Comparison of ENCODE assay signal across 17 cellular contexts in the genomic region with DNA sequence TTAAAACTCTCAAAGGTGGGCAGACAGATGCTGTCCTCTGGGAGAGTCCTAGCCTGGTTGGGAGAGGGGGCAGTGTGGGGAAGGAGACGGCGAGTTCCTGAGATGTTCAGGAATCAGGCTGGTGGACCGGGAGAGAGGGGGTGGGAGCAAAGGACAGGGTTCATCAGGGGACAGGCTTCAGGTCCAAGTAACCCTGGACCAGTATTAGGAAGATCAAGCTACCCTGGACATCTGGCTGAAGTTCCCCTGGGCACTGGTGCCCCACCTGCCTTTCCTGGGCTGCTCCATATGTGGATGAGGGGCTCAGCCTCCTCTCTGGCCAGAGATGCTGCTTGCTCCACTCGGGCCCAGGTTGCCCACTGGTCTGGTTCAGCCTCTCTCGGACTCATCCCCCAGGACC. TPM values are rescaled to one million over a fixed set of nuclear protein-coding genes. Genes with fewer than 3 reads are reported as not detected.
"Had no signal": no experiment of that assay in that cellular context is flagged by ENCODE, and none has a peak within 500 bp of the region (broad histone marks: within the 10 kb centered on the region; RNA-seq: fewer than 3 reads in every experiment).

No MANE protein-coding gene starts in this region.

- H3K9me3 Mint-ChIP-seq: activated B cell treated with CpG ODN at 0.5 μM for 24 hours; activated CD4-positive, alpha-beta T cell treated with anti-CD3 and anti-CD28 coated beads, Interleukin-2, amount 10 ng/mL, durations not matched to agents 24 days and 14 days; activated naive CD4-positive, alpha-beta T cell treated with anti-CD3 and anti-CD28 coated beads for 36 hours; effector memory CD8-positive, alpha-beta T cell; immature natural killer cell; naive thymus-derived CD8-positive, alpha-beta T cell; stimulated activated effector memory CD8-positive, alpha-beta T cell treated with anti-CD3 and anti-CD28 coated beads, Interleukin-12 subunit alpha, Interleukin-12 subunit beta, amount 100 ng/mL, for 72 hours; T-helper 1 cell treated with Interleukin-12 subunit alpha and Interleukin-12 subunit beta and Interleukin-4 antibody, amounts not matched to agents 30 μg/mL and 1 μg/mL, for 36 hours had no signal

- ATAC-seq: effector memory CD8-positive, alpha-beta T cell; left colon; mucosa of descending colon; naive thymus-derived CD8-positive, alpha-beta T cell; stimulated activated effector memory CD8-positive, alpha-beta T cell treated with anti-CD3 and anti-CD28 coated beads, Interleukin-12 subunit alpha, Interleukin-12 subunit beta, amount 100 ng/mL, for 72 hours had no signal

- DNase-seq: activated B cell treated with CpG ODN at 0.5 μM for 24 hours; activated CD4-positive, alpha-beta T cell treated with anti-CD3 and anti-CD28 coated beads, Interleukin-2, amount 10 ng/mL, durations not matched to agents 24 days and 14 days; activated naive CD4-positive, alpha-beta T cell treated with anti-CD3 and anti-CD28 coated beads for 36 hours; effector memory CD8-positive, alpha-beta T cell; immature natural killer cell; left colon; mucosa of descending colon; naive thymus-derived CD8-positive, alpha-beta T cell; SK-N-SH; small intestine had no signal

- H3K4me2 ChIP-seq: SK-N-SH had no signal

- H3K27ac Mint-ChIP-seq: activated B cell treated with CpG ODN at 0.5 μM for 24 hours; activated CD4-positive, alpha-beta T cell treated with anti-CD3 and anti-CD28 coated beads, Interleukin-2, amount 10 ng/mL, durations not matched to agents 24 days and 14 days; activated naive CD4-positive, alpha-beta T cell treated with anti-CD3 and anti-CD28 coated beads for 36 hours; immature natural killer cell; T-helper 1 cell treated with Interleukin-12 subunit alpha and Interleukin-12 subunit beta and Interleukin-4 antibody, amounts not matched to agents 30 μg/mL and 1 μg/mL, for 36 hours had no signal

- H3K36me3 Mint-ChIP-seq: immature natural killer cell; naive thymus-derived CD8-positive, alpha-beta T cell; stimulated activated effector memory CD8-positive, alpha-beta T cell treated with anti-CD3 and anti-CD28 coated beads, Interleukin-12 subunit alpha, Interleukin-12 subunit beta, amount 100 ng/mL, for 72 hours had no signal

- H3K27ac ChIP-seq: epithelial cell of prostate had no signal

- H3K9ac ChIP-seq: SK-N-SH had no signal

- H3K4me3 ChIP-seq: mucosa of descending colon had no signal

- FAIRE-seq: small intestine, urothelium cell line had no signal

- H3K4me3 Mint-ChIP-seq: activated B cell treated with CpG ODN at 0.5 μM for 24 hours; activated CD4-positive, alpha-beta T cell treated with anti-CD3 and anti-CD28 coated beads, Interleukin-2, amount 10 ng/mL, durations not matched to agents 24 days and 14 days; activated naive CD4-positive, alpha-beta T cell treated with anti-CD3 and anti-CD28 coated beads for 36 hours; effector memory CD8-positive, alpha-beta T cell; immature natural killer cell; naive thymus-derived CD8-positive, alpha-beta T cell; stimulated activated effector memory CD8-positive, alpha-beta T cell treated with anti-CD3 and anti-CD28 coated beads, Interleukin-12 subunit alpha, Interleukin-12 subunit beta, amount 100 ng/mL, for 72 hours; T-helper 1 cell treated with Interleukin-12 subunit alpha and Interleukin-12 subunit beta and Interleukin-4 antibody, amounts not matched to agents 30 μg/mL and 1 μg/mL, for 36 hours had no signal

- H3K9me3 ChIP-seq: mucosa of descending colon, SK-N-SH had no signal

RNA-seq across cellular contexts. Expression of gene IP6K3, which starts 1.1 kb away (rescaled TPM):
- total RNA-seq: activated B cell treated with CpG ODN at 0.5 μM for 24 hours; activated CD4-positive, alpha-beta T cell treated with anti-CD3 and anti-CD28 coated beads, Interleukin-2, amount 10 ng/mL, durations not matched to agents 24 days and 14 days; activated naive CD4-positive, alpha-beta T cell treated with anti-CD3 and anti-CD28 coated beads for 36 hours; lung microvascular endothelial cell; naive thymus-derived CD8-positive, alpha-beta T cell had no signal
- polyA plus RNA-seq: immature natural killer cell; naive thymus-derived CD8-positive, alpha-beta T cell had no signal

RNA-seq across cellular contexts. Expression of gene MLN, which starts 56.0 kb away (rescaled TPM):
- total RNA-seq: activated B cell treated with CpG ODN at 0.5 μM for 24 hours; activated CD4-positive, alpha-beta T cell treated with anti-CD3 and anti-CD28 coated beads, Interleukin-2, amount 10 ng/mL, durations not matched to agents 24 days and 14 days; activated naive CD4-positive, alpha-beta T cell treated with anti-CD3 and anti-CD28 coated beads for 36 hours; left colon; lung microvascular endothelial cell; mucosa of descending colon; naive thymus-derived CD8-positive, alpha-beta T cell; osteoblast had no signal
- polyA plus RNA-seq: adipose tissue; immature natural killer cell; naive thymus-derived CD8-positive, alpha-beta T cell; SK-N-SH had no signal
